11 cellular contexts compared by ENCODE assay signal in the genomic region with DNA sequence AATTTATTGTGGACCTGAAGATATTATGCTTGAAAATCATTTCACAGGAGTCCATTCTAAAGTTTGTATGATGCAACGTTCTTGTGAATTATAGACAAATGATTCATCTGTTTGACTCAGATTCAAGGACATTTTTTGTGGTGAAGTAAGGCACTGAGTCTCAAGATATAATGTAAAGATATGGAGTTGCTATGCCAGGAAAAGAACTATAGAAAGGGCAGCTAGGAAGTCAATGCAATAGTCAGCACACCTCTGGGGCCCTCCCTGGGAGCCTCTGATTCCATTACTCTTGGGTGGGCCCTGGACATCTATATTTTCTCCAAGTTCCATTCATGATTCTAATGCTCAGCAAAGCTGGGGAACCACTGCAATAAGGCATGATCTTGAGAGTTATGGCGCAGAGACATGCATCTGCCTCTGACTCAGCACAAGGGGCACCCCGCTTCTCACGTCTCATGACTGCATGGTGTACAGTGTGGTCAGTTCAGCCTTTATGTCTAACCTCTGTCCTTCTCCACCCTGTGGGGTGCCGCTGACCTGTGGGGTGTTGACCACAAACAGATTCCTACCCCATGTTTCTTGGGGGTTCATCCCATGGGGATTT. TPM values are rescaled to one million over a fixed set of nuclear protein-coding genes. Genes with fewer than 3 reads are reported as not detected.
A peak's percentile ranks its signal among the peaks of the same experiment; 100 is the strongest.
DNase-seq lines count a peak whose midpoint lies in the region; ATAC-seq, FAIRE-seq and TF ChIP-seq lines count a peak whose summit lies in the region.
"Had no signal": no experiment of that assay in that cellular context is flagged by ENCODE, and none has a peak within 500 bp of the region (broad histone marks: within the 10 kb centered on the region; RNA-seq: fewer than 3 reads in every experiment).

No MANE protein-coding gene starts in this region.

- ATAC-seq in activated T-cell treated with anti-CD3 and anti-CD28 coated beads, Interleukin-2, amount 50 U/mL, for 72 hours (replicated peaks in 1 of 2), result peak; percentile 88 to 89
- no peak for ATAC-seq in HG03469 (IDR thresholded peaks at IDR 0.05; ENCODE audit: unreplicated experiment)
- no peak for ATAC-seq in GM18873 (IDR thresholded peaks at IDR 0.05; ENCODE audit: low FRiP score, unreplicated experiment)

- TF ChIP-seq CTCF in keratinocyte (optimal IDR thresholded peaks at IDR 0.05 in 1 of 3, IDR thresholded peaks at IDR 0.05 in 1 of 3, conservative IDR thresholded peaks at IDR 0.05 in 1 of 3; ENCODE audit: extremely low read depth in 1 of 3, insufficient read depth in 2 of 3, low read length in 3 of 3), result no peak

- H3K9me1 ChIP-seq in keratinocyte (ENCODE audit: control insufficient read depth, extremely low read depth, insufficient read depth, low read length), result no peaks in the 10 kb centered on the region

- H3K9me3 ChIP-seq in keratinocyte (ENCODE audit: control insufficient read depth, low read depth, low read length), result no peaks in the 10 kb centered on the region

- peak overlapping the region; percentile 76 for H3K9ac ChIP-seq in keratinocyte (ENCODE audit: control insufficient read depth, extremely low read depth, insufficient read depth, low read length)

- no peaks in the 10 kb centered on the region for H3K79me2 ChIP-seq in keratinocyte (ENCODE audit: control insufficient read depth, insufficient read depth, low read length)

- no peaks in the 10 kb centered on the region for H3K36me3 ChIP-seq in keratinocyte (ENCODE audit: control insufficient read depth in 2 of 2, extremely low read depth in 1 of 2, insufficient read depth in 2 of 2, low read length in 2 of 2)

- H2AFZ ChIP-seq in keratinocyte (ENCODE audit: control insufficient read depth, low read length), result no peak overlapping the region

- peak overlapping the region; percentile 96 for H3K27ac ChIP-seq in keratinocyte (ENCODE audit: control insufficient read depth, insufficient read depth, low read length)

- H3K4me1 Mint-ChIP-seq in activated T-cell treated with anti-CD3 and anti-CD28 coated beads, Interleukin-2, amount 50 U/mL, for 72 hours (ENCODE audit: low read depth), result peaks cover 51% of the 10 kb centered on the region

- H3K36me3 Mint-ChIP-seq in activated T-cell treated with anti-CD3 and anti-CD28 coated beads, Interleukin-2, amount 50 U/mL, for 72 hours (ENCODE audit: insufficient read depth in 2 of 2), result peaks cover 3 to 9% of the 10 kb centered on the region in 2 donors

- peak; percentile 75 for FAIRE-seq in keratinocyte (lab: Jason Lieb, UNC)

- H4K20me1 ChIP-seq in keratinocyte (ENCODE audit: control insufficient read depth, extremely low read depth, insufficient read depth, low read length), result no peaks in the 10 kb centered on the region

- DNase-seq in ACHN, result peak; percentile 42
- DNase-seq in HCEC 1CT, result peak; percentile 99
- peak; percentile 63 to 76 for DNase-seq in activated T-cell treated with anti-CD3 and anti-CD28 coated beads, Interleukin-2, amount 50 U/mL, for 72 hours
- no peak for DNase-seq in keratinocyte (ENCODE audit: low read depth, low spot score)
- DNase-seq in mesenteric fat pad (ENCODE audit: low spot score), result no peak
- DNase-seq in effector CD4-positive, alpha-beta T cell, result no peak
- DNase-seq: activated CD4-positive, alpha-beta T cell treated with anti-CD3 and anti-CD28 coated beads, Interleukin-2, amount 10 ng/mL, durations not matched to agents 24 days and 14 days; DMS53; effector memory CD4-positive, alpha-beta T cell had no signal

- no peaks in the 10 kb centered on the region for H3K27me3 ChIP-seq in keratinocyte (ENCODE audit: control insufficient read depth, extremely low read depth, insufficient read depth, low read length)

- peak overlapping the region; percentile 4 for H3K27ac Mint-ChIP-seq in activated T-cell treated with anti-CD3 and anti-CD28 coated beads, Interleukin-2, amount 50 U/mL, for 72 hours
- H3K27ac Mint-ChIP-seq: activated CD4-positive, alpha-beta T cell treated with anti-CD3 and anti-CD28 coated beads, Interleukin-2, amount 10 ng/mL, durations not matched to agents 24 days and 14 days had no signal

- peaks cover 47% of the 10 kb centered on the region for H3K4me1 ChIP-seq in keratinocyte (ENCODE audit: control insufficient read depth, extremely low read depth, insufficient read depth, low read length)

- dilution Hi-C loops in keratinocyte (cut with MboI; ENCODE audit: extremely low pct_ligation_motif_present, low sequenced_read_pairs), result no loop called here

- H3K27me3 Mint-ChIP-seq in activated T-cell treated with anti-CD3 and anti-CD28 coated beads, Interleukin-2, amount 50 U/mL, for 72 hours (ENCODE audit: low read depth), result peaks cover 1% of the 10 kb centered on the region

- in situ Hi-C loops in ACHN (cut with HindIII; ENCODE audit: low pct_ligation_motif_present, low pct_unique_long_range_greater_than_20kb, low sequenced_read_pairs), result no loop called here

- peak overlapping the region; percentile 49 for H3K4me2 ChIP-seq in keratinocyte (ENCODE audit: control insufficient read depth, extremely low read depth, insufficient read depth, low read depth, low read length)

- H3K9me3 Mint-ChIP-seq in activated T-cell treated with anti-CD3 and anti-CD28 coated beads, Interleukin-2, amount 50 U/mL, for 72 hours, result peaks cover 0 to 4% of the 10 kb centered on the region in 2 donors
- H3K9me3 Mint-ChIP-seq: activated CD4-positive, alpha-beta T cell treated with anti-CD3 and anti-CD28 coated beads, Interleukin-2, amount 10 ng/mL, durations not matched to agents 24 days and 14 days had no signal

- H3K4me3 ChIP-seq in keratinocyte (ENCODE audit: control insufficient read depth in 2 of 3, extremely low read depth in 1 of 3, insufficient read depth in 2 of 3, low read depth in 1 of 3, low read length in 3 of 3), result no peak overlapping the region

- H3K4me3 Mint-ChIP-seq in activated T-cell treated with anti-CD3 and anti-CD28 coated beads, Interleukin-2, amount 50 U/mL, for 72 hours, result peak overlapping the region; percentile 3 to 51
- H3K4me3 Mint-ChIP-seq: activated CD4-positive, alpha-beta T cell treated with anti-CD3 and anti-CD28 coated beads, Interleukin-2, amount 10 ng/mL, durations not matched to agents 24 days and 14 days had no signal

RNA-seq across cellular contexts. Expression of gene ETS2, which starts 34.1 kb away (rescaled TPM):
- total RNA-seq in activated T-cell treated with anti-CD3 and anti-CD28 coated beads, Interleukin-2, amount 50 U/mL, for 72 hours, result 100 to 1,000 TPM; 122 to 134 TPM
- polyA plus RNA-seq in keratinocyte, result 58.5 to 61.4 TPM (median 60.3 TPM) in 3 replicates
- 143 TPM for polyA plus RNA-seq in keratinocyte (2011; ENCODE audit: low read depth)
- polyA plus RNA-seq in keratinocyte (2011; cell fraction: cytosol; rRNA removed), result 29.1 and 35.4 TPM in 2 replicates
- 122 and 140 TPM in 2 replicates for polyA plus RNA-seq in keratinocyte (2011; cell fraction: nucleus; rRNA removed)
- polyA plus RNA-seq in keratinocyte (2012; ENCODE audit: low replicate concordance), result 37.3 and 92.4 TPM in 2 replicates
- polyA minus RNA-seq in keratinocyte, result 46.3 to 57.2 TPM (median 49.1 TPM) in 3 replicates
- polyA minus RNA-seq in keratinocyte (2011; cell fraction: cytosol; rRNA and poly(A)+ RNA removed), result 34.7 TPM
- polyA minus RNA-seq in keratinocyte (2011; cell fraction: nucleus; rRNA and poly(A)+ RNA removed), result 70.5 and 112 TPM in 2 replicates
- 110 TPM for total RNA-seq in mesenteric fat pad

Comparison
In these comparisons a context has a peak if more than half of its experiments do, and no peak if none do; other contexts are left out.
1. DNase-seq: peak in ACHN (single experiment), HCEC 1CT (single experiment) and activated T-cell treated with anti-CD3 and anti-CD28 coated beads, Interleukin-2, amount 50 U/mL, for 72 hours (2 of 2); none in keratinocyte (single experiment), mesenteric fat pad (single experiment) and effector CD4-positive, alpha-beta T cell (single experiment).
2. ATAC-seq: peak in activated T-cell treated with anti-CD3 and anti-CD28 coated beads, Interleukin-2, amount 50 U/mL, for 72 hours (2 of 2); none in HG03469 (single experiment) and GM18873 (single experiment).